ENCODE assay signal across 8 cellular contexts in genomic region chr9:137590469-137591383, GRCh38. TPM values are rescaled to one million over a fixed set of nuclear protein-coding genes. Genes with fewer than 3 reads are reported as not detected.
DNase-seq lines count a peak whose midpoint lies in the region; ATAC-seq and TF ChIP-seq lines count a peak whose summit lies in the region.

ZMYND19 (minus strand) TSS chr9:137590512; CDS start chr9:137590263, 249 bp downstream.

- H3K27ac Mint-ChIP-seq in IgD-negative memory B cell = peak within 1 kb of the TSS; percentile 19 to 94 (median 85)

- H3K27me3 ChIP-seq in PC-3 (ENCODE audit: low read length) = no peaks in the 10 kb centered on the region
- no peaks in the 10 kb centered on the region for H3K27me3 ChIP-seq in esophagus (ENCODE audit: control insufficient read depth in 1 of 2, insufficient read depth in 2 of 2, low read length in 2 of 2)
- H3K27me3 ChIP-seq in muscle layer of duodenum (ENCODE audit: low read depth, low read length) = no peaks in the 10 kb centered on the region

- CTCF ChIA-PET in PC-3 (lab: Charles Lee) = interaction anchor here (0.5 to 1.1 kb wide), 4 partner anchors 15 to 520 kb away, joined by 3 to 8 read pairs (median 3); partner anchors contain the start of genes ARRDC1 and PNPLA7

- H3K4me2 ChIP-seq in PC-3 (ENCODE audit: low read length) = peak within 1 kb of the TSS; percentile 97

- peak; percentile 95 for DNase-seq in DMS 273 (lab: John Stamatoyannopoulos, UW; ENCODE audit: unreplicated experiment)
- DNase-seq in PC-3 = peak; percentile 86
- DNase-seq in activated T-cell treated with anti-CD3 and anti-CD28 coated beads for 4 hours = peak; percentile 87
- DNase-seq in stimulated activated CD8-positive, alpha-beta memory T cell treated with anti-CD3 and anti-CD28 coated beads, Interleukin-7, amount 100 ng/mL, for 24 hours (ENCODE audit: low read depth) = peak; percentile 78

- peaks cover 3 to 9% (median 7%) of the 10 kb centered on the region in 3 donors for H3K4me1 Mint-ChIP-seq in IgD-negative memory B cell

- H3K4me3 ChIP-seq in PC-3 (ENCODE audit: low read length) = peak within 1 kb of the TSS; percentile 89
- H3K4me3 ChIP-seq in esophagus (ENCODE audit: low read depth in 1 of 2, low read length in 2 of 2) = peak within 1 kb of the TSS; percentile 69 to 84
- peak within 1 kb of the TSS; percentile 56 to 80 for H3K4me3 ChIP-seq in muscle layer of duodenum (ENCODE audit: low read depth in 1 of 2, low read length in 2 of 2)

- H3K36me3 ChIP-seq in PC-3 (ENCODE audit: low read depth, low read length) = peaks cover 10% of the 10 kb centered on the region; the same call in 1 of the 2 replicates
- peaks cover 0 to 24% of the 10 kb centered on the region in 2 donors for H3K36me3 ChIP-seq in esophagus (ENCODE audit: control insufficient read depth in 2 of 2, insufficient read depth in 2 of 2, low read length in 1 of 2)
- peaks cover 11 to 29% of the 10 kb centered on the region in 2 donors for H3K36me3 ChIP-seq in muscle layer of duodenum (ENCODE audit: control insufficient read depth in 1 of 2, insufficient read depth in 2 of 2, low read length in 2 of 2)

- 0 out of 2 replicates have a peak, but pooled peaks cover 8% of the 10 kb centered on the region for H4K20me1 ChIP-seq in PC-3 (ENCODE audit: low read length)

- 0 out of 2 replicates have a peak, but pooled peaks cover 9% of the 10 kb centered on the region for H3K4me1 ChIP-seq in PC-3 (ENCODE audit: insufficient read depth, low read length)
- H3K4me1 ChIP-seq in esophagus (ENCODE audit: control insufficient read depth in 2 of 2, insufficient read depth in 2 of 2, low read length in 1 of 2) = peaks cover 6 to 10% of the 10 kb centered on the region in 2 donors
- peaks cover 6 to 16% of the 10 kb centered on the region in 2 donors for H3K4me1 ChIP-seq in muscle layer of duodenum (ENCODE audit: control insufficient read depth in 1 of 2, insufficient read depth in 2 of 2, low read length in 2 of 2)

- peak; percentile 82 for ATAC-seq in GM21529 (IDR thresholded peaks at IDR 0.05; ENCODE audit: unreplicated experiment)
- ATAC-seq in PC-3 = peak; percentile 94

- intact Hi-C loops in PC-3 (cut with micrococcal nuclease) = no loop called here

- peak within 1 kb of the TSS; percentile 90 to 98 (median 94) for H3K4me3 Mint-ChIP-seq in IgD-negative memory B cell

- H3K9me2 ChIP-seq in PC-3 (replicated peaks; ENCODE audit: low read length) = no peaks in the 10 kb centered on the region

- peak within 1 kb of the TSS; percentile 78 for H2AFZ ChIP-seq in PC-3 (ENCODE audit: low read length)

- H3K36me3 Mint-ChIP-seq in IgD-negative memory B cell = peaks cover 5% of the 10 kb centered on the region

- H3K9me3 Mint-ChIP-seq in IgD-negative memory B cell = no peaks in the 10 kb centered on the region

- H3K9me3 ChIP-seq in PC-3 (ENCODE audit: low read length) (no peaks in the 10 kb centered on the region), esophagus (ENCODE audit: control insufficient read depth in 2 of 2, insufficient read depth in 1 of 2, low read depth in 1 of 2, low read length in 1 of 2) (no peaks in the 10 kb centered on the region), muscle layer of duodenum (ENCODE audit: control insufficient read depth in 1 of 2, low read length in 2 of 2) (no peaks in the 10 kb centered on the region)

- WGBS in esophagus, 2 donors = 1% methylated on average over 76 to 113 of the region's 113 CpGs

- H3K27ac ChIP-seq in PC-3 (ENCODE audit: low read length) = no peak within 1 kb of the TSS
- H3K27ac ChIP-seq in esophagus (ENCODE audit: low read depth in 2 of 2, low read length in 1 of 2) = peak within 1 kb of the TSS; percentile 47 to 70
- no peak within 1 kb of the TSS for H3K27ac ChIP-seq in muscle layer of duodenum (ENCODE audit: low read length)

- TF ChIP-seq CTCF in PC-3 (conservative IDR thresholded peaks at IDR 0.05; ENCODE audit: low read depth, low read length) = no peak

- POLR2A ChIA-PET in PC-3 (lab: Charles Lee; ENCODE audit: unreplicated experiment) = interaction anchor here (0.6 kb wide), 1 partner anchor 28 kb away, joined by 14 read pairs; the partner anchor contains the start of gene EHMT1

- no TSS peak for BruUV-seq in PC-3 (replicated peaks; lab: Mats Ljungman, UMichigan)

- H3K79me2 ChIP-seq in PC-3 (ENCODE audit: low read length) = peaks cover 21% of the 10 kb centered on the region

- no peaks in the 10 kb centered on the region for H3F3A ChIP-seq in PC-3 (ENCODE audit: low read length, unreplicated experiment)

- H3K9ac ChIP-seq in PC-3 (ENCODE audit: low read length) = peak within 1 kb of the TSS; percentile 83

- H3K27me3 Mint-ChIP-seq in IgD-negative memory B cell = peaks cover 1% of the 10 kb centered on the region

RNA-seq across cellular contexts. Expression of gene ZMYND19, which starts in this region (rescaled TPM):
- polyA plus RNA-seq in IgD-negative memory B cell = 8.8 TPM
- total RNA-seq in PC-3 (2014; rRNA removed) = 39.5 and 42.6 TPM in 2 replicates
- 10 to 100 TPM; 25.9 to 33.2 TPM for polyA plus RNA-seq in esophagus

Comparison
In these comparisons a context has a peak if more than half of its experiments do, and no peak if none do; other contexts are left out.
1. H3K27ac ChIP-seq: peak in esophagus (2 of 2); none in PC-3 (single experiment) and muscle layer of duodenum (single experiment).
2. Peak in every context shown above with its lines, with median percentiles within 50 percentile points of each other: DNase-seq and H3K4me3 ChIP-seq.